In the genomic region with DNA sequence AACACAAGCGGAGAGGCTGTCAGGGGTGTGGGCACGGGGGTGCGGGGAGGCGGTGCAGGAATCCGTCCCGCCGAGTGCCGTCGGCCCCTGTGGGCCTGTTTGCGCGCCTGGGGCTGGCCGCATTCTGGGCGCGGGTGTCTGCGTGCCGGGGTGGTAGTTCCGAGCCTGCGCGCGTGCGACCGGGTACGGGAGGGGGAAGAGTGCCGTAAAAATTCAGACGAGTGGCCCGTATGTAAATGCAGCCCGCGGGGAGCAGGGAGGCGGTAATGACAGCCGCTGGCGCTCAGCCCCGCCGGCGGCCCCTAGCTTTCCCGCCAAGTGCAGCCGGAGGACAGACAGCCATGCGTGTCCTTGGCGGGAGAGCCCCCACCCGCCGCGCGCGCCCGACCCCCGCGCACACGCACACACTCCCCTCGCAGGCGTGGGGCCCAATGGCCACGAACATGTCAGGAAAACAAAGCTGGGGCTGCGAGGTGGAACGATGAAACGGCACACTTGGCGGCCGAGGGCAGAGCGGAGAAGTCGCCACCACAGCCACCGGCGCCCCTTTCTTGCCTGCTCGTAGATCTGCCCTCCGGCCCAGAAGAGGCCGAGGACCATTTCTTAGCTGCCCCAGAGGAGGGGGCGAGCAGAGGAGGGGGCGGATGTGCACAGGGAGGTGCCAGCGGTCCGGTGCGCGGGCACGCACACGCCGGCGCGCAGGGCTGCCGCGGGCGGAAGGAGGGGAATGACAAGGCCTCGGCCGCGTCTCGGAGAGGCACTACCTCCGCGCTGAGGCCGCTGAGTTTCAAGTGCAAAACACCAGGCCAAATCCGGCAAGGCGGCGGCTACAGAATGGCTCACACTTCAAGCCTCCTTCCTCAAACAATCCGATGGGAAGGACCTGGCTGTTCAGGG, we compare ENCODE assay signal across 2 cellular contexts.
TF ChIP-seq lines count a peak whose summit lies in the region.

No MANE protein-coding gene starts in this region.

TF ChIP-seq in SK-N-SH, 30 proteins besides CTCF, POLR2A, EP300 and RAD21:
- TF ChIP-seq, protein P1, sequence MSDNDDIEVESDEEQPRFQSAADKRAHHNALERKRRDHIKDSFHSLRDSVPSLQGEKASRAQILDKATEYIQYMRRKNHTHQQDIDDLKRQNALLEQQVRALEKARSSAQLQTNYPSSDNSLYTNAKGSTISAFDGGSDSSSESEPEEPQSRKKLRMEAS (IDR thresholded peaks at IDR 0.05; ENCODE audit: low read depth), result no peak
- TF ChIP-seq, protein P2, sequence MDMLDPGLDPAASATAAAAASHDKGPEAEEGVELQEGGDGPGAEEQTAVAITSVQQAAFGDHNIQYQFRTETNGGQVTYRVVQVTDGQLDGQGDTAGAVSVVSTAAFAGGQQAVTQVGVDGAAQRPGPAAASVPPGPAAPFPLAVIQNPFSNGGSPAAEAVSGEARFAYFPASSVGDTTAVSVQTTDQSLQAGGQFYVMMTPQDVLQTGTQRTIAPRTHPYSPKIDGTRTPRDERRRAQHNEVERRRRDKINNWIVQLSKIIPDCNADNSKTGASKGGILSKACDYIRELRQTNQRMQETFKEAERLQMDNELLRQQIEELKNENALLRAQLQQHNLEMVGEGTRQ (IDR thresholded peaks at IDR 0.05; ENCODE audit: borderline replicate concordance, low read depth, low read length), result no peak
- TF ChIP-seq, protein P3, sequence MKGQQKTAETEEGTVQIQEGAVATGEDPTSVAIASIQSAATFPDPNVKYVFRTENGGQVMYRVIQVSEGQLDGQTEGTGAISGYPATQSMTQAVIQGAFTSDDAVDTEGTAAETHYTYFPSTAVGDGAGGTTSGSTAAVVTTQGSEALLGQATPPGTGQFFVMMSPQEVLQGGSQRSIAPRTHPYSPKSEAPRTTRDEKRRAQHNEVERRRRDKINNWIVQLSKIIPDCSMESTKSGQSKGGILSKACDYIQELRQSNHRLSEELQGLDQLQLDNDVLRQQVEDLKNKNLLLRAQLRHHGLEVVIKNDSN (IDR thresholded peaks at IDR 0.05; ENCODE audit: borderline replicate concordance, low read depth), result no peak
- no peak for TF ChIP-seq TAF1 (IDR thresholded peaks at IDR 0.05; ENCODE audit: borderline replicate concordance, low read depth, low read length)
- TF ChIP-seq RFX5 (IDR thresholded peaks at IDR 0.05; ENCODE audit: low read length), result no peak
- TF ChIP-seq POLR2AphosphoS5 (IDR thresholded peaks at IDR 0.05; ENCODE audit: low read depth, low read length), result no peak
- TF ChIP-seq GABPA (IDR thresholded peaks at IDR 0.05; ENCODE audit: low read depth), result no peak
- no peak for TF ChIP-seq MEF2A (IDR thresholded peaks at IDR 0.05; ENCODE audit: borderline replicate concordance, low read depth)
- TF ChIP-seq NFIC (IDR thresholded peaks at IDR 0.05; ENCODE audit: borderline replicate concordance), result no peak
- TF ChIP-seq YY1 (IDR thresholded peaks at IDR 0.05; ENCODE audit: low read depth), result no peak
- no peak for TF ChIP-seq SMC3 (IDR thresholded peaks at IDR 0.05; ENCODE audit: low read depth, low read length)
- TF ChIP-seq GATA2 (CRISPR knock-in tag; IDR thresholded peaks at IDR 0.05), result no peak

TF ChIP-seq in H1, 55 proteins besides CTCF, POLR2A, EP300 and RAD21:
- TF ChIP-seq, protein P4, sequence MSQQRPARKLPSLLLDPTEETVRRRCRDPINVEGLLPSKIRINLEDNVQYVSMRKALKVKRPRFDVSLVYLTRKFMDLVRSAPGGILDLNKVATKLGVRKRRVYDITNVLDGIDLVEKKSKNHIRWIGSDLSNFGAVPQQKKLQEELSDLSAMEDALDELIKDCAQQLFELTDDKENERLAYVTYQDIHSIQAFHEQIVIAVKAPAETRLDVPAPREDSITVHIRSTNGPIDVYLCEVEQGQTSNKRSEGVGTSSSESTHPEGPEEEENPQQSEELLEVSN (IDR thresholded peaks at IDR 0.05), result peak; percentile 93
- TF ChIP-seq, protein P1 (IDR thresholded peaks at IDR 0.05), result 0 out of 2 replicates have a peak, but pooled peaks have one; percentile 16
- TF ChIP-seq KDM5A (IDR thresholded peaks at IDR 0.05; ENCODE audit: low read length), result no peak
- TF ChIP-seq JUN (IDR thresholded peaks at IDR 0.05; ENCODE audit: low read depth, low read length), result no peak
- TF ChIP-seq PHF8 (conservative IDR thresholded peaks at IDR 0.05; ENCODE audit: low read depth, low read length), result 0 out of 2 replicates have a peak, but pooled peaks have one; percentile 9
- TF ChIP-seq CBX8 (IDR thresholded peaks at IDR 0.05; ENCODE audit: borderline replicate concordance, low read depth, low read length), result peak; percentile 30; the same call in 1 of the 2 replicates
- peak; percentile 90 for TF ChIP-seq KDM4A (IDR thresholded peaks at IDR 0.05; ENCODE audit: low read depth, low read length, severe bottlenecking)
- no peak for TF ChIP-seq EZH2 (IDR thresholded peaks at IDR 0.05; ENCODE audit: low read depth, low read length, severe bottlenecking)
- TF ChIP-seq ASH2L (IDR thresholded peaks at IDR 0.05; ENCODE audit: low read length), result peak; percentile 58
- TF ChIP-seq RFX5 (IDR thresholded peaks at IDR 0.05; ENCODE audit: borderline replicate concordance, low read depth, low read length), result no peak
- TF ChIP-seq KDM1A (IDR thresholded peaks at IDR 0.05; ENCODE audit: borderline replicate concordance, low read length), result no peak
- peak; percentile 36 to 80; a peak in 2 of 4 replicates for TF ChIP-seq SIN3A (conservative IDR thresholded peaks at IDR 0.05 in 1 of 2, IDR thresholded peaks at IDR 0.05 in 1 of 2; ENCODE audit: low read depth in 1 of 2, low read length in 2 of 2)
- TF ChIP-seq RNF2 (IDR thresholded peaks at IDR 0.05; ENCODE audit: borderline replicate concordance, low read depth, low read length, missing control alignments, poor library complexity, severe bottlenecking), result peak; percentile 72
- TF ChIP-seq, protein P5, sequence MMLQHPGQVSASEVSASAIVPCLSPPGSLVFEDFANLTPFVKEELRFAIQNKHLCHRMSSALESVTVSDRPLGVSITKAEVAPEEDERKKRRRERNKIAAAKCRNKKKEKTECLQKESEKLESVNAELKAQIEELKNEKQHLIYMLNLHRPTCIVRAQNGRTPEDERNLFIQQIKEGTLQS (IDR thresholded peaks at IDR 0.05; ENCODE audit: insufficient read depth, low read depth, low read length), result no peak
- peak; percentile 96 for TF ChIP-seq CTBP2 (IDR thresholded peaks at IDR 0.05; ENCODE audit: borderline replicate concordance, insufficient read depth, insufficient read length, low read length)
